Comparison of ENCODE assay signal across 8 cellular contexts in the genomic region with DNA sequence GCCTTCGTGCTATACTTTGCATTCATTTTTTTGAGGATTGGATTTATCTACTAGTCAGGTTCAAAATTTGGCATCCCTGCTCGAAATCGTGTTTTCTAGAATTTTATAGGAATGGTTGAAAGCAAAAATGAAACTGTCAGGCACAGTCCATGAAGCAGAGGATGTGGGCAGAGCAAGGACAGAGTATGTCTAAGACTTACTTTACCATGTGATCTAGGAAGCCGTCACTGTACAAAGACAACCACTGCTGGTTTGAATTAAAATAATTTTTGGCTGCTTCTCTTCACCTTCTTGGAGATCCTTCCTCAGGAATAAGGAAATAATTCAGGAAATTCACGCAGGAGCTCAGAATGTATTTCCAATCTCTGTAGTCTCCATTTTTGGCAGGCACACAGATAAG. TPM values are rescaled to one million over a fixed set of nuclear protein-coding genes. Genes with fewer than 3 reads are reported as not detected.
DNase-seq lines count a peak whose midpoint lies in the region; ATAC-seq and TF ChIP-seq lines count a peak whose summit lies in the region.

No MANE protein-coding gene starts in this region.

- no peaks in the 10 kb centered on the region for H3K9me2 ChIP-seq in MM.1S (replicated peaks; ENCODE audit: insufficient read depth, low read length)

- no peaks in the 10 kb centered on the region for H3K36me3 ChIP-seq in MM.1S (replicated peaks; ENCODE audit: insufficient read depth, low read length)
- H3K36me3 ChIP-seq in HAP-1 (replicated peaks) = no peaks in the 10 kb centered on the region

- H3K4me1 ChIP-seq in MM.1S (ENCODE audit: low read length) (no peaks in the 10 kb centered on the region), HAP-1 (peaks cover 5% of the 10 kb centered on the region; the same call in 1 of the 2 replicates)

- intact Hi-C loops in left ventricle myocardium superior (cut with micrococcal nuclease) = no loop called here

- ATAC-seq in GM21360 (IDR thresholded peaks at IDR 0.05; ENCODE audit: unreplicated experiment) (peak; percentile 86), left ventricle myocardium superior (peak; percentile 36)

- H3K9ac ChIP-seq in MM.1S (ENCODE audit: low read length) = peak overlapping the region; percentile 70

- peak overlapping the region; percentile 45 for H3K4me3 ChIP-seq in MM.1S (ENCODE audit: low read length)
- no peak overlapping the region for H3K4me3 ChIP-seq in HAP-1

- peak overlapping the region; percentile 87; the same call in 1 of the 2 replicates for H3K27ac ChIP-seq in MM.1S (ENCODE audit: low read length)

- peak overlapping the region; percentile 63 for H2AFZ ChIP-seq in MM.1S (ENCODE audit: low read length)

- in situ Hi-C loops in HAP-1 (cut with MboI; ENCODE audit: low sequenced_read_pairs) = loop anchor here (25.0 kb wide), 1 partner anchor 372 kb away; no protein-coding TSS in a partner anchor

- DNase-seq in EH (ENCODE audit: low read depth) = peak; percentile 53
- DNase-seq in MM.1S = peak; percentile 48
- DNase-seq in left ventricle myocardium superior = no peak
- no peak for DNase-seq in cerebellar cortex (ENCODE audit: low spot score)
- no peak for DNase-seq in HAP-1 (ENCODE audit: low spot score in 2 of 2)
- no peak for DNase-seq in GOT3 (lab: John Stamatoyannopoulos, UW)
- DNase-seq in DMS53 (lab: John Stamatoyannopoulos, UW) = no peak

- no peak for TF ChIP-seq CTCF in MM.1S (IDR thresholded peaks at IDR 0.05; ENCODE audit: low read length)

- no peaks in the 10 kb centered on the region for H3K9me3 ChIP-seq in MM.1S (replicated peaks; ENCODE audit: insufficient read depth, low read length)
- H3K9me3 ChIP-seq in HAP-1 = no peaks in the 10 kb centered on the region

- peak overlapping the region; percentile 71; the same call in 1 of the 2 replicates for H3K4me2 ChIP-seq in MM.1S (ENCODE audit: low read depth, low read length)

- no peaks in the 10 kb centered on the region for H4K20me1 ChIP-seq in MM.1S (ENCODE audit: insufficient read depth, low read length)

- H3F3A ChIP-seq in MM.1S (ENCODE audit: insufficient read depth, low read length) = peaks cover 5% of the 10 kb centered on the region; the same call in 1 of the 2 replicates

- H3K27me3 ChIP-seq in MM.1S (replicated peaks; ENCODE audit: insufficient read depth, low read length) (no peaks in the 10 kb centered on the region), HAP-1 (ENCODE audit: low read depth) (peaks cover 32% of the 10 kb centered on the region)

- H3K79me2 ChIP-seq in MM.1S (ENCODE audit: low read length) = no peaks in the 10 kb centered on the region

RNA-seq across cellular contexts. Expression of a gene that starts 31.6 kb away (rescaled TPM):
- total RNA-seq in left ventricle myocardium superior = 4.4 TPM

Comparison
In these comparisons a context has a peak if more than half of its experiments do, and no peak if none do; other contexts are left out.
1. DNase-seq: peak in EH (single experiment) and MM.1S (single experiment); none in left ventricle myocardium superior (single experiment), cerebellar cortex (single experiment), HAP-1 (0 of 2), GOT3 (single experiment) and DMS53 (single experiment).